In the genomic region with DNA sequence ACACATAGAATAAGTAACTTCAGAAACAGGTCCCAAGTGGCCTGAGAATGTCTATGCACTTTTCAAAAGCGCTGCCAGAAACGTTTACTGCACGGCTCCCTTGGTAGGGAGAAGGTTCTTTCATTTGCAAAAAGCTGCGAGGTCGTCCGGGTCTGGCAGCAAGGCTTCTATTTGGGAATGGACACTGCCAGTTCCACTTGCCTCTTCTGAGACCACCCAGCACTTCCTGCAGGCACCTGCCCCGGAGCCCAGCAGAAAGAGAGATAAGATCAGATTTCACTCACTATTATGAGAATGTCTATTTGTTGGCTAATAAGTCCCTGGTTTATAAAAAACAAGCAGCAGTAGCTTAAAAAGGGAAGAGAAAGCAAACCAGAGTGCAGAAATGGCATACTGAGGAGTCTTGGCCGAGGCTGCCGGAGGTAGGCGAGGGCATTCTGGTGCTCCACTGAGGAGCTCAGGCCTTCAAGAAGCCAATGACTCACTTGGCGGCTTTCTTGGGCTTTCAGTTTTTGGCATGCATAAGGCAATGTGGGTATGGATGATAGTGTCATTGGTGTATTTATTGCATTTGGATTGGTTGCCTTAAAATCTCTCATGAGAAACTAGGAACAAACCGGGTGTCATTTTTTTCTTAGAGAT, we compare ENCODE assay signal across 8 cellular contexts.
DNase-seq lines count a peak whose midpoint lies in the region; ATAC-seq, FAIRE-seq and TF ChIP-seq lines count a peak whose summit lies in the region.

No MANE protein-coding gene starts in this region.

- peak; percentile 86 for FAIRE-seq in GM12892 (lab: Jason Lieb, UNC)
- FAIRE-seq in astrocyte (lab: Jason Lieb, UNC): no peak
- FAIRE-seq in keratinocyte (lab: Jason Lieb, UNC): peak; percentile 91

- no peaks in the 10 kb centered on the region for H3K79me2 ChIP-seq in astrocyte (ENCODE audit: insufficient read depth, low read length)
- H3K79me2 ChIP-seq in keratinocyte (ENCODE audit: control insufficient read depth, insufficient read depth, low read length): no peaks in the 10 kb centered on the region

- H3K27ac Mint-ChIP-seq in astrocyte (ENCODE audit: unreplicated experiment): no peak overlapping the region

- DNase-seq in GM12892 (ENCODE audit: insufficient read length) (no peak), astrocyte (ENCODE audit: low read depth) (peak; percentile 35), keratinocyte (ENCODE audit: low read depth, low spot score) (no peak), vagina (ENCODE audit: extremely low spot score in 2 of 2) (no peak), dermis blood vessel endothelial cell (no peak), NCI-H1694 treated with DMSO at 0.1 percent for 48 hours (lab: John Stamatoyannopoulos, UW) (no peak)

- dilution Hi-C loops in keratinocyte (cut with MboI; ENCODE audit: extremely low pct_ligation_motif_present, low sequenced_read_pairs): no loop called here

- peak overlapping the region; percentile 33 for H3K4me2 ChIP-seq in astrocyte (ENCODE audit: low read length)
- H3K4me2 ChIP-seq in keratinocyte (ENCODE audit: control insufficient read depth, extremely low read depth, insufficient read depth, low read depth, low read length): peak overlapping the region; percentile 57

- intact Hi-C loops in vagina (cut with DNase I): no loop called here

- H4K20me1 ChIP-seq in astrocyte (ENCODE audit: insufficient read depth, low read length) (no peaks in the 10 kb centered on the region), keratinocyte (ENCODE audit: control insufficient read depth, extremely low read depth, insufficient read depth, low read length) (no peaks in the 10 kb centered on the region)

- H3K4me1 ChIP-seq in astrocyte (ENCODE audit: insufficient read depth, low read length) (no peaks in the 10 kb centered on the region), keratinocyte (ENCODE audit: control insufficient read depth, extremely low read depth, insufficient read depth, low read length) (peaks cover 34% of the 10 kb centered on the region), vagina (peaks cover 32% of the 10 kb centered on the region)

- TF ChIP-seq POLR2A in GM12892 (IDR thresholded peaks at IDR 0.05; ENCODE audit: low read depth, low read length): no peak
- no peak for TF ChIP-seq POLR2A in vagina (IDR thresholded peaks at IDR 0.05)

- peaks cover 8% of the 10 kb centered on the region for H3K9me3 Mint-ChIP-seq in astrocyte (ENCODE audit: unreplicated experiment)

- H3K9me3 ChIP-seq in astrocyte (ENCODE audit: insufficient read depth, low read depth, low read length): no peaks in the 10 kb centered on the region
- H3K9me3 ChIP-seq in keratinocyte (ENCODE audit: control insufficient read depth, low read depth, low read length): no peaks in the 10 kb centered on the region
- H3K9me3 ChIP-seq in vagina: no peaks in the 10 kb centered on the region

- H3K27me3 ChIP-seq in astrocyte (ENCODE audit: insufficient read depth, low read length) (no peaks in the 10 kb centered on the region), keratinocyte (ENCODE audit: control insufficient read depth, extremely low read depth, insufficient read depth, low read length) (no peaks in the 10 kb centered on the region), vagina (no peaks in the 10 kb centered on the region)

- no peak overlapping the region for H3K4me3 ChIP-seq in astrocyte (ENCODE audit: insufficient read depth, low read depth, low read length)
- peak overlapping the region in 1 of 3 experiments; percentile 2 for H3K4me3 ChIP-seq in keratinocyte (ENCODE audit: control insufficient read depth in 2 of 3, extremely low read depth in 1 of 3, insufficient read depth in 2 of 3, low read depth in 1 of 3, low read length in 3 of 3)
- peak overlapping the region; percentile 7 to 14 for H3K4me3 ChIP-seq in vagina

- no peaks in the 10 kb centered on the region for H3K9me1 ChIP-seq in keratinocyte (ENCODE audit: control insufficient read depth, extremely low read depth, insufficient read depth, low read length)

- H3K27ac ChIP-seq in astrocyte (ENCODE audit: low read depth, low read length) (no peak overlapping the region), keratinocyte (ENCODE audit: control insufficient read depth, insufficient read depth, low read length) (no peak overlapping the region), vagina (no peak overlapping the region)

- TF ChIP-seq CTCF in astrocyte (IDR thresholded peaks at IDR 0.05; ENCODE audit: insufficient read depth, low read depth, low read length) (no peak), keratinocyte (optimal IDR thresholded peaks at IDR 0.05 in 1 of 3, IDR thresholded peaks at IDR 0.05 in 1 of 3, conservative IDR thresholded peaks at IDR 0.05 in 1 of 3; ENCODE audit: extremely low read depth in 1 of 3, insufficient read depth in 2 of 3, low read length in 3 of 3) (no peak), vagina (IDR thresholded peaks at IDR 0.05) (no peak)

- H2AFZ ChIP-seq in astrocyte (ENCODE audit: low read depth, low read length): no peak overlapping the region
- H2AFZ ChIP-seq in keratinocyte (ENCODE audit: control insufficient read depth, low read length): no peak overlapping the region

- ATAC-seq in HG03175 (IDR thresholded peaks at IDR 0.05; ENCODE audit: unreplicated experiment) (peak; percentile 41), HG03520 (IDR thresholded peaks at IDR 0.05; ENCODE audit: unreplicated experiment) (no peak)

- peaks cover 10% of the 10 kb centered on the region for H3K27me3 Mint-ChIP-seq in astrocyte (ENCODE audit: low read depth, unreplicated experiment)

- H3K36me3 Mint-ChIP-seq in astrocyte (ENCODE audit: low read depth, unreplicated experiment): no peaks in the 10 kb centered on the region

- H3K9ac ChIP-seq in astrocyte (ENCODE audit: low read length): no peak overlapping the region
- no peak overlapping the region for H3K9ac ChIP-seq in keratinocyte (ENCODE audit: control insufficient read depth, extremely low read depth, insufficient read depth, low read length)

- H3K4me3 Mint-ChIP-seq in astrocyte (ENCODE audit: unreplicated experiment): no peak overlapping the region

- H3K36me3 ChIP-seq in astrocyte (ENCODE audit: insufficient read depth, low read length): no peaks in the 10 kb centered on the region
- no peaks in the 10 kb centered on the region for H3K36me3 ChIP-seq in keratinocyte (ENCODE audit: control insufficient read depth in 2 of 2, extremely low read depth in 1 of 2, insufficient read depth in 2 of 2, low read length in 2 of 2)
- no peaks in the 10 kb centered on the region for H3K36me3 ChIP-seq in vagina

- H3K4me1 Mint-ChIP-seq in astrocyte (ENCODE audit: low read depth, unreplicated experiment): no peaks in the 10 kb centered on the region
